ENCODE assay signal across 8 cellular contexts in the genomic region with DNA sequence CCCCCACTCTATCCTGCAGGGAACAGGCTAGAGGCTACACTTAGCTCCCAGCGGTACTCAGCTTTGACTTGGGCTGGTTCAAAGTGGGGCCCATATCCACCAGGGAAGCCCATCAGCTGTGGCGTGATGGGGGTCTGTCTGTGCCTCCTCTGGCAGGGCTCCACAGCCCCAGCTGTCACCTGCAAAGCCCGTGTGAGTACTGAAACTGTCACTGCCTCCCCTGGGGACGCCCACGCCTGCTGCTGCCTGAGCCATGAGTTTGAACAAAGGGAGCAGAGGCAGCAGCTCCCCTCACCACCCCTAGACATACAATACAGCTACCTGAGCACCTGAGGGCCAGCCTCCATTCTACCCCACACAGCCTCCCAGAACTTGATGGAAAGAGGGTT. TPM values are rescaled to one million over a fixed set of nuclear protein-coding genes. Genes with fewer than 3 reads are reported as not detected.
A peak's percentile ranks its signal among the peaks of the same experiment; 100 is the strongest.
DNase-seq lines count a peak whose midpoint lies in the region; ATAC-seq, FAIRE-seq and TF ChIP-seq lines count a peak whose summit lies in the region.

No MANE protein-coding gene starts in this region.

- H4K20me1 ChIP-seq in Karpas-422 (ENCODE audit: insufficient read depth, low read depth, low read length), result peaks cover 9% of the 10 kb centered on the region; the same call in 1 of the 2 replicates

- H3K27me3 Mint-ChIP-seq in CD4-positive, alpha-beta memory T cell, result no peaks in the 10 kb centered on the region
- H3K27me3 Mint-ChIP-seq in activated naive CD4-positive, alpha-beta T cell treated with anti-CD3 and anti-CD28 coated beads, Interleukin-2, amount 10 ng/mL, durations not matched to agents 7 days and 5 days, result peaks cover 35% of the 10 kb centered on the region

- ATAC-seq in GM21360 (IDR thresholded peaks at IDR 0.05; ENCODE audit: unreplicated experiment) (peak; percentile 43), heart right ventricle (no peak)

- H3K36me3 Mint-ChIP-seq in CD4-positive, alpha-beta memory T cell, result peaks cover 6 to 9% of the 10 kb centered on the region in 2 donors
- peaks cover 7% of the 10 kb centered on the region for H3K36me3 Mint-ChIP-seq in activated naive CD4-positive, alpha-beta T cell treated with anti-CD3 and anti-CD28 coated beads, Interleukin-2, amount 10 ng/mL, durations not matched to agents 7 days and 5 days

- intact Hi-C loops in CD4-positive, alpha-beta memory T cell (cut with micrococcal nuclease), result loop anchor here (1.0 to 2.0 kb wide), 5 partner anchors 12 to 59 kb away; partner anchors contain the start of genes LRP10, MRPL52, PRMT5 and RBM23
- intact Hi-C loops in lower leg skin (cut with DNase I; ENCODE audit: low total_unique reads), result no loop called here
- intact Hi-C loops in heart right ventricle (cut with DNase I), result no loop called here

- H3K27ac Mint-ChIP-seq in CD4-positive, alpha-beta memory T cell, result peak overlapping the region; percentile 93 to 99 (median 97)
- H3K27ac Mint-ChIP-seq in activated naive CD4-positive, alpha-beta T cell treated with anti-CD3 and anti-CD28 coated beads, Interleukin-2, amount 10 ng/mL, durations not matched to agents 7 days and 5 days, result peak overlapping the region; percentile 95

- TF ChIP-seq CTCF in lower leg skin (IDR thresholded peaks at IDR 0.05), result no peak
- no peak for TF ChIP-seq CTCF in heart right ventricle (IDR thresholded peaks at IDR 0.05)

- H3K9ac ChIP-seq in Karpas-422 (ENCODE audit: low read length), result peak overlapping the region; percentile 68
- no peak overlapping the region for H3K9ac ChIP-seq in muscle layer of colon (ENCODE audit: low read length)

- peak in 3 of 5 donors; percentile 24 to 47 (median 37) for DNase-seq in CD4-positive, alpha-beta memory T cell
- DNase-seq in Karpas-422 (peak; percentile 93), H54 (ENCODE audit: insufficient read length, low spot score) (no peak), lower leg skin (ENCODE audit: low spot score in 2 of 2) (no peak), heart right ventricle (no peak)
- DNase-seq in activated naive CD4-positive, alpha-beta T cell treated with anti-CD3 and anti-CD28 coated beads, Interleukin-2, amount 10 ng/mL, durations not matched to agents 7 days and 5 days, result peak; percentile 42

- H3K4me3 ChIP-seq in CD4-positive, alpha-beta memory T cell (ENCODE audit: low read length in 2 of 2), result peak overlapping the region; percentile 24 to 30
- peak overlapping the region; percentile 65 for H3K4me3 ChIP-seq in Karpas-422 (ENCODE audit: low read length)
- H3K4me3 ChIP-seq in muscle layer of colon (ENCODE audit: low read depth in 1 of 2, low read length in 2 of 2), result peak overlapping the region; percentile 73 to 87
- H3K4me3 ChIP-seq in lower leg skin (ENCODE audit: low read depth, poor library complexity, severe bottlenecking), result no peak overlapping the region
- H3K4me3 ChIP-seq in heart right ventricle, result no peak overlapping the region

- peak overlapping the region; percentile 68 for H3K27ac ChIP-seq in CD4-positive, alpha-beta memory T cell (ENCODE audit: low read depth, low read length)
- H3K27ac ChIP-seq in Karpas-422 (ENCODE audit: low read length), result peak overlapping the region; percentile 95
- H3K27ac ChIP-seq in muscle layer of colon (ENCODE audit: low read depth, low read length), result peak overlapping the region; percentile 72
- H3K27ac ChIP-seq in heart right ventricle, result peak overlapping the region in 1 of 10 donors; percentile 54

- H3K9me3 ChIP-seq in CD4-positive, alpha-beta memory T cell (ENCODE audit: control insufficient read depth in 1 of 2, low read length in 2 of 2), result no peaks in the 10 kb centered on the region
- H3K9me3 ChIP-seq in Karpas-422 (ENCODE audit: low read length) (no peaks in the 10 kb centered on the region), muscle layer of colon (ENCODE audit: low read length) (no peaks in the 10 kb centered on the region), heart right ventricle (no peaks in the 10 kb centered on the region)

- H3K36me3 ChIP-seq in CD4-positive, alpha-beta memory T cell (ENCODE audit: insufficient read depth, low read length), result no peaks in the 10 kb centered on the region
- H3K36me3 ChIP-seq in Karpas-422 (ENCODE audit: insufficient read depth, low read length) (no peaks in the 10 kb centered on the region), muscle layer of colon (ENCODE audit: insufficient read depth, low read length) (no peaks in the 10 kb centered on the region), heart right ventricle (no peaks in the 10 kb centered on the region)

- H3K4me2 ChIP-seq in Karpas-422 (ENCODE audit: low read depth, low read length, poor library complexity, severe bottlenecking), result peak overlapping the region; percentile 88

- no peak overlapping the region for H2AFZ ChIP-seq in Karpas-422 (ENCODE audit: low read length)

- no peak for TF ChIP-seq POLR2A in H54 (IDR thresholded peaks at IDR 0.05; ENCODE audit: low read depth, low read length)
- TF ChIP-seq POLR2A in lower leg skin (IDR thresholded peaks at IDR 0.05), result no peak

- peaks cover 48% of the 10 kb centered on the region for H3K4me1 ChIP-seq in CD4-positive, alpha-beta memory T cell (ENCODE audit: insufficient read depth, low read length)
- peaks cover 83% of the 10 kb centered on the region for H3K4me1 ChIP-seq in Karpas-422 (ENCODE audit: low read length)
- peaks cover 16% of the 10 kb centered on the region for H3K4me1 ChIP-seq in muscle layer of colon (ENCODE audit: insufficient read depth, low read length)
- H3K4me1 ChIP-seq in heart right ventricle, result peaks cover 0 to 23% (median 7%) of the 10 kb centered on the region in 9 donors

- WGBS in lower leg skin, 2 donors, result 62 to 74% methylated on average over 5 of the region's 5 CpGs
- 77 to 81% methylated on average over 5 of the region's 5 CpGs for WGBS in heart right ventricle, 2 donors

- no peak for FAIRE-seq in H54 (lab: Jason Lieb, UNC)

- POLR2A ChIA-PET in CD4-positive, alpha-beta memory T cell (lab: Charles Lee; ENCODE audit: partially characterized antibody), result interaction anchor here (0.7 to 10.8 kb wide), 13 partner anchors 8 to 891 kb away, joined by 3 to 208 read pairs (median 6); partner anchors contain the start of genes ACIN1, C14orf119, DAD1 and LRP10

- H3K9me3 Mint-ChIP-seq in CD4-positive, alpha-beta memory T cell, result peaks cover 0 to 2% (median 0%) of the 10 kb centered on the region in 8 donors
- H3K9me3 Mint-ChIP-seq in activated naive CD4-positive, alpha-beta T cell treated with anti-CD3 and anti-CD28 coated beads, Interleukin-2, amount 10 ng/mL, durations not matched to agents 7 days and 5 days, result no peaks in the 10 kb centered on the region

- CTCF ChIA-PET in CD4-positive, alpha-beta memory T cell (lab: Charles Lee; ENCODE audit: partially characterized antibody), result interaction anchor here (0.8 to 11.4 kb wide), 11 partner anchors 9 to 318 kb away, joined by 3 to 191 read pairs (median 5); partner anchors contain the start of genes LRP10 and MRPL52
- CTCF ChIA-PET in activated naive CD4-positive, alpha-beta T cell treated with anti-CD3 and anti-CD28 coated beads, Interleukin-2, amount 10 ng/mL, durations not matched to agents 7 days and 5 days (lab: Charles Lee), result interaction anchor here (0.5 to 11.8 kb wide), 6 partner anchors 9 to 1062 kb away, joined by 3 to 115 read pairs (median 5); partner anchors contain the start of gene LRP10

- no peaks in the 10 kb centered on the region for H3K79me2 ChIP-seq in Karpas-422 (ENCODE audit: low read length)

- no peaks in the 10 kb centered on the region for H3K9me2 ChIP-seq in Karpas-422 (replicated peaks; ENCODE audit: insufficient read depth, low read length)

- H3K27me3 ChIP-seq in CD4-positive, alpha-beta memory T cell (ENCODE audit: insufficient read depth, low read length), result no peaks in the 10 kb centered on the region
- H3K27me3 ChIP-seq in Karpas-422 (ENCODE audit: low read length), result peaks cover 4% of the 10 kb centered on the region; the same call in 1 of the 2 replicates
- H3K27me3 ChIP-seq in muscle layer of colon (ENCODE audit: control insufficient read depth in 1 of 2, insufficient read depth in 2 of 2, low read length in 2 of 2), result no peaks in the 10 kb centered on the region
- H3K27me3 ChIP-seq in heart right ventricle, result peaks cover 0 to 10% (median 3%) of the 10 kb centered on the region in 7 donors

- H3K4me3 Mint-ChIP-seq in CD4-positive, alpha-beta memory T cell, result peak overlapping the region; percentile 87 to 97 (median 94)
- peak overlapping the region; percentile 87 for H3K4me3 Mint-ChIP-seq in activated naive CD4-positive, alpha-beta T cell treated with anti-CD3 and anti-CD28 coated beads, Interleukin-2, amount 10 ng/mL, durations not matched to agents 7 days and 5 days

- peaks cover 32 to 72% (median 53%) of the 10 kb centered on the region in 4 donors for H3K4me1 Mint-ChIP-seq in CD4-positive, alpha-beta memory T cell
- peaks cover 51% of the 10 kb centered on the region for H3K4me1 Mint-ChIP-seq in activated naive CD4-positive, alpha-beta T cell treated with anti-CD3 and anti-CD28 coated beads, Interleukin-2, amount 10 ng/mL, durations not matched to agents 7 days and 5 days

RNA-seq across cellular contexts. Expression of gene REM2, which starts 5.0 kb away (rescaled TPM):
- 1 to 10 TPM; 4.4 to 4.6 TPM for total RNA-seq in CD4-positive, alpha-beta memory T cell
- polyA plus RNA-seq in CD4-positive, alpha-beta memory T cell, result 1 to 10 TPM in 1 of 2 donors, under 1 TPM in 1; 0.55 to 1.5 TPM
- 0.51 TPM in 1 of 2 replicates, not detected in the other for total RNA-seq in Karpas-422 (2014; rRNA removed; shearing (Covaris generic); ENCODE audit: low replicate concordance)
- total RNA-seq in lower leg skin (1 to 10 TPM in 2 of 4 donors, under 1 TPM in 2; 0.52 to 2.5 (median 1.5) TPM), heart right ventricle (under 1 TPM in 4 of 10 donors, not detected in 6; 0.14 to 0.25 (median 0.18) TPM)
- under 1 TPM; 0.07 to 0.22 TPM for polyA plus RNA-seq in heart right ventricle

RNA-seq across cellular contexts. Expression of gene LRP10, which starts 16.4 kb away (rescaled TPM):
- total RNA-seq in CD4-positive, alpha-beta memory T cell, result 10 to 100 TPM; 93.1 to 98.1 TPM
- 100 to 1,000 TPM in 1 of 2 donors, 10 to 100 TPM in 1; 92.0 to 118 TPM for polyA plus RNA-seq in CD4-positive, alpha-beta memory T cell
- total RNA-seq in Karpas-422 (2014; rRNA removed; shearing (Covaris generic); ENCODE audit: low replicate concordance), result 34.3 and 43.1 TPM in 2 replicates
- total RNA-seq in lower leg skin, result 100 to 1,000 TPM; 148 to 209 (median 167) TPM
- total RNA-seq in heart right ventricle, result 100 to 1,000 TPM in 1 of 10 donors, 10 to 100 TPM in 9; 39.3 to 101 (median 50.9) TPM
- polyA plus RNA-seq in heart right ventricle, result 10 to 100 TPM; 10.3 to 38.4 TPM

RNA-seq across cellular contexts. Expression of gene RBM23, which starts 31.0 kb away (rescaled TPM):
- 100 to 1,000 TPM; 119 to 123 TPM for total RNA-seq in CD4-positive, alpha-beta memory T cell
- polyA plus RNA-seq in CD4-positive, alpha-beta memory T cell, result 10 to 100 TPM; 57.1 to 58.3 TPM
- total RNA-seq in Karpas-422 (2014; rRNA removed; shearing (Covaris generic); ENCODE audit: low replicate concordance), result 67.7 and 79.1 TPM in 2 replicates
- total RNA-seq in lower leg skin (100 to 1,000 TPM in 2 of 4 donors, 10 to 100 TPM in 2; 71.2 to 202 (median 105) TPM), heart right ventricle (10 to 100 TPM; 27.8 to 58.1 (median 36.1) TPM)
- 10 to 100 TPM; 24.0 to 30.1 TPM for polyA plus RNA-seq in heart right ventricle

RNA-seq across cellular contexts. Expression of gene PRMT5, which starts 41.2 kb away (rescaled TPM):
- total RNA-seq in CD4-positive, alpha-beta memory T cell, result 10 to 100 TPM; 25.8 to 30.5 TPM
- 10 to 100 TPM; 50.6 to 65.1 TPM for polyA plus RNA-seq in CD4-positive, alpha-beta memory T cell
- 116 and 152 TPM in 2 replicates for total RNA-seq in Karpas-422 (2014; rRNA removed; shearing (Covaris generic); ENCODE audit: low replicate concordance)
- total RNA-seq in lower leg skin, result 10 to 100 TPM; 42.9 to 53.2 (median 48.3) TPM
- total RNA-seq in heart right ventricle, result 10 to 100 TPM; 41.5 to 52.6 (median 48.2) TPM
- polyA plus RNA-seq in heart right ventricle, result 10 to 100 TPM in 1 of 2 donors, 1 to 10 TPM in 1; 7.8 to 75.1 TPM

RNA-seq across cellular contexts. Expression of gene MMP14, which starts 51.6 kb away (rescaled TPM):
- total RNA-seq in CD4-positive, alpha-beta memory T cell, result 1 to 10 TPM; 3.0 to 3.8 TPM
- not detected for polyA plus RNA-seq in CD4-positive, alpha-beta memory T cell
- 0.72 and 1.9 TPM in 2 replicates for total RNA-seq in Karpas-422 (2014; rRNA removed; shearing (Covaris generic); ENCODE audit: low replicate concordance)
- total RNA-seq in lower leg skin (100 to 1,000 TPM; 135 to 190 (median 151) TPM), heart right ventricle (10 to 100 TPM; 13.6 to 43.3 (median 20.2) TPM)
- polyA plus RNA-seq in heart right ventricle, result 10 to 100 TPM; 24.8 to 27.4 TPM

Comparison
In these comparisons a context has a peak if more than half of its experiments do, and no peak if none do; other contexts are left out.
1. DNase-seq: peak in CD4-positive, alpha-beta memory T cell (3 of 5), Karpas-422 (single experiment) and activated naive CD4-positive, alpha-beta T cell treated with anti-CD3 and anti-CD28 coated beads, Interleukin-2, amount 10 ng/mL, durations not matched to agents 7 days and 5 days (single experiment); none in H54 (single experiment), lower leg skin (0 of 2) and heart right ventricle (0 of 2).
2. H3K4me3 ChIP-seq: peak in CD4-positive, alpha-beta memory T cell (2 of 2), Karpas-422 (single experiment) and muscle layer of colon (2 of 2); none in lower leg skin (single experiment) and heart right ventricle (0 of 10).